In genomic region chr1:179365342-179366092, GRCh38 we compare ENCODE assay signal across 1 cellular context.
TF ChIP-seq lines count a peak whose summit lies in the region.

Gene AXDND1 (plus strand): TSS chr1:179365971. CDS start chr1:179366510, 539 bp downstream.

TF ChIP-seq in HepG2, 621 proteins besides CTCF, POLR2A, EP300 and RAD21 (continued from another document and continues in another):
- TF ChIP-seq PRDM10 (CRISPR knock-in tag; IDR thresholded peaks at IDR 0.05; ENCODE audit: low read depth) (0 out of 2 replicates have a peak, but pooled peaks have one; percentile 49), PHF20 (CRISPR knock-in tag; IDR thresholded peaks at IDR 0.05) (peak; percentile 78), SIX1 (CRISPR knock-in tag; IDR thresholded peaks at IDR 0.05; ENCODE audit: borderline replicate concordance) (0 out of 2 replicates have a peak, but pooled peaks have one; percentile 11), NFKB2 (CRISPR knock-in tag; IDR thresholded peaks at IDR 0.05; ENCODE audit: borderline replicate concordance) (peak; percentile 63; the same call in 1 of the 2 replicates), GATAD2A (CRISPR knock-in tag; IDR thresholded peaks at IDR 0.05) (peak; percentile 29; the same call in 1 of the 2 replicates), ZNF704 (CRISPR knock-in tag; IDR thresholded peaks at IDR 0.05; ENCODE audit: borderline replicate concordance) (peak; percentile 79; the same call in 1 of the 2 replicates), HDAC2 (CRISPR knock-in tag; IDR thresholded peaks at IDR 0.05) (peak; percentile 85), CHCHD3 (CRISPR knock-in tag; IDR thresholded peaks at IDR 0.05) (no peak), SNAPC5 (CRISPR knock-in tag; IDR thresholded peaks at IDR 0.05; ENCODE audit: borderline replicate concordance) (no peak), ZNF142 (CRISPR knock-in tag; IDR thresholded peaks at IDR 0.05) (peak; percentile 47; the same call in 1 of the 2 replicates), NONO (IDR thresholded peaks at IDR 0.05) (no peak), NONO (CRISPR knock-in tag; conservative IDR thresholded peaks at IDR 0.05) (0 out of 2 replicates have a peak, but pooled peaks have one; percentile 41), MLX (CRISPR knock-in tag; IDR thresholded peaks at IDR 0.05) (no peak), RFX3 (CRISPR knock-in tag; IDR thresholded peaks at IDR 0.05) (peak; percentile 89), IKZF1 (IDR thresholded peaks at IDR 0.05) (no peak), CCDC6 (CRISPR knock-in tag; IDR thresholded peaks at IDR 0.05) (peak; percentile 61; the same call in 1 of the 2 replicates), ARID4A (CRISPR knock-in tag; IDR thresholded peaks at IDR 0.05; ENCODE audit: borderline replicate concordance) (peak; percentile 97), CHD4 (IDR thresholded peaks at IDR 0.05; ENCODE audit: borderline replicate concordance, low read length) (no peak), SIN3A (IDR thresholded peaks at IDR 0.05; ENCODE audit: borderline replicate concordance, low read depth, low read length) (peak; percentile 97), YEATS2 (CRISPR knock-in tag; IDR thresholded peaks at IDR 0.05; ENCODE audit: borderline replicate concordance) (peak; percentile 80), ZBTB20 (CRISPR knock-in tag; IDR thresholded peaks at IDR 0.05; ENCODE audit: borderline replicate concordance, low read depth) (no peak), TSC22D2 (CRISPR knock-in tag; IDR thresholded peaks at IDR 0.05; ENCODE audit: borderline replicate concordance) (no peak), NCOA2 (CRISPR knock-in tag; IDR thresholded peaks at IDR 0.05) (no peak), SRF (IDR thresholded peaks at IDR 0.05; ENCODE audit: low read depth, low read length) (no peak), KLF15 (CRISPR knock-in tag; IDR thresholded peaks at IDR 0.05; ENCODE audit: borderline replicate concordance) (no peak), NR2C2 (CRISPR knock-in tag; IDR thresholded peaks at IDR 0.05; ENCODE audit: borderline replicate concordance) (peak; percentile 66; the same call in 1 of the 2 replicates)
- TF ChIP-seq, protein P1, sequence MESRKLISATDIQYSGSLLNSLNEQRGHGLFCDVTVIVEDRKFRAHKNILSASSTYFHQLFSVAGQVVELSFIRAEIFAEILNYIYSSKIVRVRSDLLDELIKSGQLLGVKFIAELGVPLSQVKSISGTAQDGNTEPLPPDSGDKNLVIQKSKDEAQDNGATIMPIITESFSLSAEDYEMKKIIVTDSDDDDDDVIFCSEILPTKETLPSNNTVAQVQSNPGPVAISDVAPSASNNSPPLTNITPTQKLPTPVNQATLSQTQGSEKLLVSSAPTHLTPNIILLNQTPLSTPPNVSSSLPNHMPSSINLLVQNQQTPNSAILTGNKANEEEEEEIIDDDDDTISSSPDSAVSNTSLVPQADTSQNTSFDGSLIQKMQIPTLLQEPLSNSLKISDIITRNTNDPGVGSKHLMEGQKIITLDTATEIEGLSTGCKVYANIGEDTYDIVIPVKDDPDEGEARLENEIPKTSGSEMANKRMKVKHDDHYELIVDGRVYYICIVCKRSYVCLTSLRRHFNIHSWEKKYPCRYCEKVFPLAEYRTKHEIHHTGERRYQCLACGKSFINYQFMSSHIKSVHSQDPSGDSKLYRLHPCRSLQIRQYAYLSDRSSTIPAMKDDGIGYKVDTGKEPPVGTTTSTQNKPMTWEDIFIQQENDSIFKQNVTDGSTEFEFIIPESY (CRISPR knock-in tag; IDR thresholded peaks at IDR 0.05): peak; percentile 32; the same call in 1 of the 2 replicates
- TF ChIP-seq, protein P2, sequence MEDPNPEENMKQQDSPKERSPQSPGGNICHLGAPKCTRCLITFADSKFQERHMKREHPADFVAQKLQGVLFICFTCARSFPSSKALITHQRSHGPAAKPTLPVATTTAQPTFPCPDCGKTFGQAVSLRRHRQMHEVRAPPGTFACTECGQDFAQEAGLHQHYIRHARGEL (CRISPR knock-in tag; IDR thresholded peaks at IDR 0.05): no peak
- TF ChIP-seq, protein P3, sequence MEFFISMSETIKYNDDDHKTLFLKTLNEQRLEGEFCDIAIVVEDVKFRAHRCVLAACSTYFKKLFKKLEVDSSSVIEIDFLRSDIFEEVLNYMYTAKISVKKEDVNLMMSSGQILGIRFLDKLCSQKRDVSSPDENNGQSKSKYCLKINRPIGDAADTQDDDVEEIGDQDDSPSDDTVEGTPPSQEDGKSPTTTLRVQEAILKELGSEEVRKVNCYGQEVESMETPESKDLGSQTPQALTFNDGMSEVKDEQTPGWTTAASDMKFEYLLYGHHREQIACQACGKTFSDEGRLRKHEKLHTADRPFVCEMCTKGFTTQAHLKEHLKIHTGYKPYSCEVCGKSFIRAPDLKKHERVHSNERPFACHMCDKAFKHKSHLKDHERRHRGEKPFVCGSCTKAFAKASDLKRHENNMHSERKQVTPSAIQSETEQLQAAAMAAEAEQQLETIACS (CRISPR knock-in tag; IDR thresholded peaks at IDR 0.05): 0 out of 2 replicates have a peak, but pooled peaks have one; percentile 21
